19 cellular contexts compared by ENCODE assay signal in the genomic region with DNA sequence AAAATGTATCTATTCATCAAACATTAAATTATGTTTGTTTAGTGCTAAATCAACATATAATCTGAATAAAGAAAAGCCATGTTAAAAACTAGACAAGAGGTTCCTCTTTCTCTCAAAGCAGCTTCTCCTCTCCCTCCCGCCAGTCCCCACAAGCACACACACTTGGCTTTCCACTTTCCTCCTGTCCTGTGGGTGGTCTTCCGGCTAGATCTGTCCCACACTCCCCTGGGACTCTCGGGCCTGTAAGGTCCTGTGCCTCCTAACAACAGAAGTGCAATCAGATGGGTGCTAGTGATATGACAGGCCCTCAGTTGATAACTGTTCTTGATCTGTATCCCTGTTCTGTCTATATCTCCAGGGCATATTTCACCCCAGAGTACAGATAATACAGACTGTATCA. TPM values are rescaled to one million over a fixed set of nuclear protein-coding genes. Genes with fewer than 3 reads are reported as not detected.
DNase-seq lines count a peak whose midpoint lies in the region; ATAC-seq and TF ChIP-seq lines count a peak whose summit lies in the region.
"Had no signal": no experiment of that assay in that cellular context is flagged by ENCODE, and none has a peak within 500 bp of the region (broad histone marks: within the 10 kb centered on the region; RNA-seq: fewer than 3 reads in every experiment).

No MANE protein-coding gene starts in this region.

- H3K4me1 Mint-ChIP-seq in memory B cell, result peaks cover 16% of the 10 kb centered on the region
- H3K4me1 Mint-ChIP-seq: H9 had no signal

- H3K27ac Mint-ChIP-seq in memory B cell, result peak overlapping the region; percentile 32
- H3K27ac Mint-ChIP-seq: activated naive CD4-positive, alpha-beta T cell treated with anti-CD3 and anti-CD28 coated beads, Interleukin-2, amount 50 U/mL, for 24 hours had no signal

- no peak for TF ChIP-seq POLR2A in thyroid gland (IDR thresholded peaks at IDR 0.05)

- H3K9me3 Mint-ChIP-seq in memory B cell, result no peaks in the 10 kb centered on the region
- H3K9me3 Mint-ChIP-seq: activated naive CD4-positive, alpha-beta T cell treated with anti-CD3 and anti-CD28 coated beads, Interleukin-2, amount 50 U/mL, for 24 hours; CD8-positive, alpha-beta memory T cell; H9; naive B cell had no signal

- no peak overlapping the region for H3K4me3 Mint-ChIP-seq in memory B cell
- H3K4me3 Mint-ChIP-seq: activated naive CD4-positive, alpha-beta T cell treated with anti-CD3 and anti-CD28 coated beads, Interleukin-2, amount 50 U/mL, for 24 hours; CD8-positive, alpha-beta memory T cell; H9 had no signal

- H3K4me1 ChIP-seq in SJCRH30 (peaks cover 49% of the 10 kb centered on the region), thyroid gland (peaks cover 25 to 27% of the 10 kb centered on the region in 2 donors)

- 79 to 90% methylated on average over 3 of the region's 3 CpGs for WGBS in thyroid gland, 2 donors

- H3K27ac ChIP-seq in SJCRH30 (no peak overlapping the region), thyroid gland (no peak overlapping the region)
- H3K27ac ChIP-seq: brain microvascular endothelial cell, RWPE1 had no signal

- H3K4me3 ChIP-seq in SJCRH30 (no peak overlapping the region), thyroid gland (replicated peaks in 1 of 3) (no peak overlapping the region)
- H3K4me3 ChIP-seq: MG63, smooth muscle cell had no signal

- H3K27me3 ChIP-seq in SJCRH30 (no peaks in the 10 kb centered on the region), thyroid gland (no peaks in the 10 kb centered on the region)
- H3K27me3 ChIP-seq: brain microvascular endothelial cell, MG63 had no signal

- DNase-seq in SKM-1 treated with dmso at 0.1 percent for 144 hours (lab: John Stamatoyannopoulos, UW; ENCODE audit: unreplicated experiment) (peak; percentile 31), SKM-1 (lab: John Stamatoyannopoulos, UW; ENCODE audit: unreplicated experiment) (no peak), SJCRH30 (peak; percentile 38 to 47), memory B cell (ENCODE audit: low spot score in 2 of 2) (no peak), COR-L47 (lab: John Stamatoyannopoulos, UW) (no peak), thyroid gland (no peak), putamen (ENCODE audit: low spot score) (no peak)
- DNase-seq: activated CD8-positive, alpha-beta memory T cell treated with anti-CD3 and anti-CD28 coated beads, Interleukin-2, amount 50 U/mL, for 48 hours; brain microvascular endothelial cell; CD8-positive, alpha-beta memory T cell; H9; MG63; naive B cell; trophoblast cell had no signal

- intact Hi-C loops in thyroid gland (cut with DNase I), result no loop called here

- H3K9me3 ChIP-seq in SJCRH30 (replicated peaks) (no peaks in the 10 kb centered on the region), thyroid gland (no peaks in the 10 kb centered on the region)
- H3K9me3 ChIP-seq: MG63 had no signal

- H3K27me3 Mint-ChIP-seq in memory B cell, result no peaks in the 10 kb centered on the region
- H3K27me3 Mint-ChIP-seq: activated naive CD4-positive, alpha-beta T cell treated with anti-CD3 and anti-CD28 coated beads, Interleukin-2, amount 50 U/mL, for 24 hours; CD8-positive, alpha-beta memory T cell; naive B cell had no signal

- ATAC-seq in HG03432 (IDR thresholded peaks at IDR 0.05; ENCODE audit: unreplicated experiment) (peak; percentile 54), memory B cell (ENCODE audit: low read depth) (no peak)
- ATAC-seq: esophagus mucosa had no signal

- no peak for TF ChIP-seq CTCF in thyroid gland (IDR thresholded peaks at IDR 0.05)

- peaks cover 8% of the 10 kb centered on the region for H3K36me3 ChIP-seq in SJCRH30
- H3K36me3 ChIP-seq in thyroid gland, result peaks cover 0 to 4% of the 10 kb centered on the region in 2 donors

- H3K36me3 Mint-ChIP-seq in memory B cell, result peaks cover 14% of the 10 kb centered on the region

RNA-seq across cellular contexts. Expression of a gene that starts 45.6 kb away (rescaled TPM):
- 26.8 and 28.9 TPM in 2 replicates for total RNA-seq in SJCRH30 (2014; rRNA removed; shearing (Covaris generic))
- total RNA-seq in thyroid gland, result 10 to 100 TPM; 15.8 to 26.9 (median 18.2) TPM

Comparison
In these comparisons a context has a peak if more than half of its experiments do, and no peak if none do; other contexts are left out.
1. DNase-seq: peak in SKM-1 treated with dmso at 0.1 percent for 144 hours (single experiment) and SJCRH30 (2 of 2); none in SKM-1 (single experiment), memory B cell (0 of 2), COR-L47 (single experiment), thyroid gland (0 of 2) and putamen (single experiment).